In genomic region chr14:74134484-74134883, GRCh38 we compare ENCODE assay signal across 15 cellular contexts. TPM values are rescaled to one million over a fixed set of nuclear protein-coding genes. Genes with fewer than 3 reads are reported as not detected.
DNase-seq lines count a peak whose midpoint lies in the region; ATAC-seq and TF ChIP-seq lines count a peak whose summit lies in the region.
"Had no signal": no experiment of that assay in that cellular context is flagged by ENCODE, and none has a peak within 500 bp of the region (broad histone marks: within the 10 kb centered on the region; RNA-seq: fewer than 3 reads in every experiment).

No MANE protein-coding gene starts in this region.

- H3K4me2 ChIP-seq in PC-9 = no peak overlapping the region

- H3K9me2 ChIP-seq in PC-9 (ENCODE audit: insufficient read depth) = no peaks in the 10 kb centered on the region

- POLR2A ChIA-PET in CD4-positive, alpha-beta memory T cell (lab: Charles Lee; ENCODE audit: partially characterized antibody) = no interaction called here
- POLR2A ChIA-PET in activated CD8-positive, alpha-beta T cell treated with anti-CD3 and anti-CD28 coated beads for 36 hours (lab: Charles Lee) = no interaction called here
- POLR2A ChIA-PET in PC-9 (lab: Charles Lee; ENCODE audit: unreplicated experiment) = no interaction called here

- H3K9me3 ChIP-seq in CD4-positive, alpha-beta memory T cell (ENCODE audit: control insufficient read depth in 1 of 2, low read length in 2 of 2) = no peaks in the 10 kb centered on the region
- H3K9me3 ChIP-seq in mucosa of rectum (ENCODE audit: control insufficient read depth in 2 of 2, low read length in 2 of 2) (no peaks in the 10 kb centered on the region), PC-9 (ENCODE audit: insufficient read depth, low read depth) (no peaks in the 10 kb centered on the region)
- H3K9me3 ChIP-seq: esophagus muscularis mucosa, left ventricle myocardium inferior, pancreas had no signal

- 0 out of 2 replicates have a peak, but pooled peaks cover 4% of the 10 kb centered on the region for H4K20me1 ChIP-seq in PC-9 (ENCODE audit: insufficient read depth)

- H3K79me2 ChIP-seq in PC-9 (ENCODE audit: low read depth) = no peaks in the 10 kb centered on the region

- peaks cover 19% of the 10 kb centered on the region for H3K4me1 ChIP-seq in CD4-positive, alpha-beta memory T cell (ENCODE audit: insufficient read depth, low read length)
- H3K4me1 ChIP-seq in mucosa of rectum (ENCODE audit: control insufficient read depth in 2 of 2, insufficient read depth in 2 of 2, low read length in 2 of 2) = peaks cover 9 to 11% of the 10 kb centered on the region in 2 donors
- no peaks in the 10 kb centered on the region for H3K4me1 ChIP-seq in PC-9 (replicated peaks; ENCODE audit: insufficient read depth)
- H3K4me1 ChIP-seq: esophagus muscularis mucosa had no signal

- peaks cover 8% of the 10 kb centered on the region; the same call in 1 of the 2 replicates for H3F3A ChIP-seq in PC-9 (ENCODE audit: insufficient read depth, low read depth)

- no peaks in the 10 kb centered on the region for H3K9me3 Mint-ChIP-seq in CD4-positive, alpha-beta memory T cell
- no peaks in the 10 kb centered on the region for H3K9me3 Mint-ChIP-seq in activated CD8-positive, alpha-beta T cell treated with anti-CD3 and anti-CD28 coated beads for 36 hours

- H3K27me3 Mint-ChIP-seq in CD4-positive, alpha-beta memory T cell = no peaks in the 10 kb centered on the region
- H3K27me3 Mint-ChIP-seq in activated CD8-positive, alpha-beta T cell treated with anti-CD3 and anti-CD28 coated beads for 36 hours = no peaks in the 10 kb centered on the region
- H3K27me3 Mint-ChIP-seq: B cell had no signal

- ATAC-seq in activated CD8-positive, alpha-beta T cell treated with anti-CD3 and anti-CD28 coated beads for 36 hours = peak; percentile 34
- ATAC-seq in HG03139 (IDR thresholded peaks at IDR 0.05; ENCODE audit: unreplicated experiment) = no peak

- H3K9ac ChIP-seq in mucosa of rectum (ENCODE audit: low read depth in 1 of 2, low read length in 2 of 2) = peak overlapping the region in 1 of 2 donors; percentile 22

- TF ChIP-seq CTCF in GM12865 (IDR thresholded peaks at IDR 0.05; ENCODE audit: insufficient read depth, low read depth, low read length, missing control alignments) (no peak), PC-9 (conservative IDR thresholded peaks at IDR 0.05) (no peak)
- TF ChIP-seq CTCF in activated CD8-positive, alpha-beta T cell treated with anti-CD3 and anti-CD28 coated beads for 36 hours (IDR thresholded peaks at IDR 0.05) = no peak

- H3K4me3 Mint-ChIP-seq in CD4-positive, alpha-beta memory T cell = peak overlapping the region in 1 of 8 donors; percentile 35
- no peak overlapping the region for H3K4me3 Mint-ChIP-seq in activated CD8-positive, alpha-beta T cell treated with anti-CD3 and anti-CD28 coated beads for 36 hours
- H3K4me3 Mint-ChIP-seq: B cell had no signal

- H2AFZ ChIP-seq in PC-9 = no peak overlapping the region

- no peaks in the 10 kb centered on the region for H3K36me3 ChIP-seq in CD4-positive, alpha-beta memory T cell (ENCODE audit: insufficient read depth, low read length)
- H3K36me3 ChIP-seq in mucosa of rectum (ENCODE audit: control insufficient read depth in 2 of 2, insufficient read depth in 2 of 2, low read length in 2 of 2) = no peaks in the 10 kb centered on the region
- no peaks in the 10 kb centered on the region for H3K36me3 ChIP-seq in PC-9 (ENCODE audit: low read depth)
- H3K36me3 ChIP-seq: esophagus muscularis mucosa, left ventricle myocardium inferior, pancreas had no signal

- BruUV-seq in PC-9 (replicated peaks; lab: Mats Ljungman, UMichigan) = no TSS peak

- DNase-seq in CD4-positive, alpha-beta memory T cell = no peak
- DNase-seq in GM12865 (ENCODE audit: low read depth) (peak; percentile 2), G401 (ENCODE audit: low spot score) (no peak), PC-9 (no peak)
- peak; percentile 11 for DNase-seq in activated CD8-positive, alpha-beta T cell treated with anti-CD3 and anti-CD28 coated beads for 36 hours
- DNase-seq: DMS153; effector CD4-positive, alpha-beta T cell; left ventricle myocardium inferior; NCI-H1436 treated with DMSO at 0.1 percent for 48 hours; pancreas; stimulated activated CD4-positive, alpha-beta T cell treated with anti-CD3 and anti-CD28 coated beads, Interleukin-2, amount 100 ng/mL, for 24 hours had no signal

- peaks cover 0 to 8% of the 10 kb centered on the region in 2 donors for H3K36me3 Mint-ChIP-seq in CD4-positive, alpha-beta memory T cell
- H3K36me3 Mint-ChIP-seq in activated CD8-positive, alpha-beta T cell treated with anti-CD3 and anti-CD28 coated beads for 36 hours (ENCODE audit: low read depth) = no peaks in the 10 kb centered on the region

- in situ Hi-C loops in G401 (cut with HindIII; ENCODE audit: low sequenced_read_pairs) = no loop called here

- intact Hi-C loops in CD4-positive, alpha-beta memory T cell (cut with micrococcal nuclease) = no loop called here
- intact Hi-C loops in activated CD8-positive, alpha-beta T cell treated with anti-CD3 and anti-CD28 coated beads for 36 hours (cut with micrococcal nuclease) = no loop called here
- intact Hi-C loops in PC-9 (cut with micrococcal nuclease; ENCODE audit: unreplicated experiment) = no loop called here

- peaks cover 17 to 26% (median 20%) of the 10 kb centered on the region in 4 donors for H3K4me1 Mint-ChIP-seq in CD4-positive, alpha-beta memory T cell
- H3K4me1 Mint-ChIP-seq in activated CD8-positive, alpha-beta T cell treated with anti-CD3 and anti-CD28 coated beads for 36 hours (ENCODE audit: low read depth) = peaks cover 18% of the 10 kb centered on the region

- no peaks in the 10 kb centered on the region for H3K27me3 ChIP-seq in CD4-positive, alpha-beta memory T cell (ENCODE audit: insufficient read depth, low read length)
- H3K27me3 ChIP-seq in mucosa of rectum (ENCODE audit: control insufficient read depth in 2 of 2, insufficient read depth in 2 of 2, low read length in 2 of 2) (no peaks in the 10 kb centered on the region), PC-9 (ENCODE audit: insufficient read depth, low read depth) (no peaks in the 10 kb centered on the region)
- H3K27me3 ChIP-seq: esophagus muscularis mucosa, pancreas had no signal

- no peak overlapping the region for H3K27ac ChIP-seq in CD4-positive, alpha-beta memory T cell (ENCODE audit: low read depth, low read length)
- H3K27ac ChIP-seq in mucosa of rectum (ENCODE audit: low read depth in 2 of 2, low read length in 2 of 2) (peak overlapping the region; percentile 46 to 59), PC-9 (no peak overlapping the region)
- H3K27ac ChIP-seq: esophagus muscularis mucosa, left ventricle myocardium inferior, pancreas had no signal

- no peak overlapping the region for H3K4me3 ChIP-seq in CD4-positive, alpha-beta memory T cell (ENCODE audit: low read length in 2 of 2)
- no peak overlapping the region for H3K4me3 ChIP-seq in GM12865 (ENCODE audit: low read depth, low read length)
- peak overlapping the region in 1 of 2 donors; percentile 22 for H3K4me3 ChIP-seq in mucosa of rectum (ENCODE audit: low read length in 2 of 2)
- H3K4me3 ChIP-seq in PC-9 = no peak overlapping the region
- H3K4me3 ChIP-seq: esophagus muscularis mucosa, left ventricle myocardium inferior, pancreas had no signal

- CTCF ChIA-PET in CD4-positive, alpha-beta memory T cell (lab: Charles Lee; ENCODE audit: partially characterized antibody) = no interaction called here
- CTCF ChIA-PET in activated CD8-positive, alpha-beta T cell treated with anti-CD3 and anti-CD28 coated beads for 36 hours (lab: Charles Lee) = interaction anchor here (1.5 to 1.8 kb wide), 2 partner anchors 11 to 117 kb away, joined by 4 to 6 read pairs; no protein-coding TSS in a partner anchor
- CTCF ChIA-PET in PC-9 (lab: Charles Lee) = no interaction called here

- peak overlapping the region in 5 of 7 donors; percentile 7 to 82 (median 27) for H3K27ac Mint-ChIP-seq in CD4-positive, alpha-beta memory T cell
- H3K27ac Mint-ChIP-seq in activated CD8-positive, alpha-beta T cell treated with anti-CD3 and anti-CD28 coated beads for 36 hours = peak overlapping the region; percentile 1

RNA-seq across cellular contexts. Expression of gene LIN52, which starts 49.7 kb away (rescaled TPM):
- 10 to 100 TPM in 1 of 2 experiments, 1 to 10 TPM in 1; 9.4 to 11.0 TPM for total RNA-seq in CD4-positive, alpha-beta memory T cell
- polyA plus RNA-seq in CD4-positive, alpha-beta memory T cell = 10 to 100 TPM; 12.9 to 17.5 TPM
- 10 to 100 TPM; 10.1 to 10.3 TPM for total RNA-seq in activated CD8-positive, alpha-beta T cell treated with anti-CD3 and anti-CD28 coated beads for 36 hours
- 12.9 and 22.4 TPM in 2 replicates for total RNA-seq in G401 (2014; rRNA removed; shearing (Covaris generic))
- total RNA-seq in PC-9 (2021) = 18.8 TPM in 2 replicates

RNA-seq across cellular contexts. Expression of gene ALDH6A1, which starts 50.2 kb away (rescaled TPM):
- 10 to 100 TPM; 21.7 to 22.5 TPM for total RNA-seq in CD4-positive, alpha-beta memory T cell
- 10 to 100 TPM; 22.2 to 23.1 TPM for polyA plus RNA-seq in CD4-positive, alpha-beta memory T cell
- total RNA-seq in activated CD8-positive, alpha-beta T cell treated with anti-CD3 and anti-CD28 coated beads for 36 hours = 10 to 100 TPM; 10.8 to 11.8 TPM
- total RNA-seq in G401 (2014; rRNA removed; shearing (Covaris generic)) = 20.3 and 35.6 TPM in 2 replicates
- total RNA-seq in PC-9 (2021) = 53.1 and 54.5 TPM in 2 replicates

Comparison
In these comparisons a context has a peak if more than half of its experiments do, and no peak if none do; other contexts are left out.
1. DNase-seq: peak in GM12865 (single experiment) and activated CD8-positive, alpha-beta T cell treated with anti-CD3 and anti-CD28 coated beads for 36 hours (single experiment); none in CD4-positive, alpha-beta memory T cell (0 of 5), G401 (single experiment) and PC-9 (0 of 2).
2. H3K27ac ChIP-seq: peak in mucosa of rectum (2 of 2); none in CD4-positive, alpha-beta memory T cell (single experiment) and PC-9 (single experiment).